20 cellular contexts compared by ENCODE assay signal in the genomic region with DNA sequence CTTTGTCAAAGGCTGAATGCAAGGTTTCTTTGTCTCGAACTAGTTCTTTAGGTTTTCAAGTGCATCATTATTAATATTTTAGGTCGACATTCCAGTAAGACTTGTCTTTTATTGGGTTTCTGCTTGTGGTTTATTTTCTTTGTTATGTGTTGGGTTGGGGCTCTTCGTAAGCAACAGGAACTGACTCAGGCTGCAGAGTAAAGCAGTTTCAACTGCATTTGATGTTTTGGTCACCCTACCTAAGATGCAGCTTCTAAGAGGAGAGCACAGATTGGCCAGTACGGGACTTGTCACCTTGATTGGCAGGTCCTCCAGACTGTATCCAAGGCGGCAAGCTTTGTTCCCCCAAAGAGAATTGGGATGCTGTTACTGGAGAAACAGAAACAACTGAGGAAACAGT.
A peak's percentile ranks its signal among the peaks of the same experiment; 100 is the strongest.
DNase-seq lines count a peak whose midpoint lies in the region; FAIRE-seq and TF ChIP-seq lines count a peak whose summit lies in the region.
"Had no signal": no experiment of that assay in that cellular context is flagged by ENCODE, and none has a peak within 500 bp of the region (broad histone marks: within the 10 kb centered on the region; RNA-seq: fewer than 3 reads in every experiment).

No MANE protein-coding gene starts in this region.

- H3K4me1 ChIP-seq in endothelial cell of umbilical vein (ENCODE audit: control insufficient read depth, extremely low read depth, insufficient read depth, low read length): no peaks in the 10 kb centered on the region
- no peaks in the 10 kb centered on the region for H3K4me1 ChIP-seq in mesendoderm (ENCODE audit: control insufficient read depth, low read depth, low read length)
- no peaks in the 10 kb centered on the region for H3K4me1 ChIP-seq in stomach
- H3K4me1 ChIP-seq: Caco-2 had no signal

- CTCF ChIA-PET in endothelial cell of umbilical vein (lab: Charles Lee): no interaction called here

- H2AK5ac ChIP-seq in mesendoderm (ENCODE audit: low read length): no peak overlapping the region

- TF ChIP-seq CTCF in endothelial cell of umbilical vein (IDR thresholded peaks at IDR 0.05; ENCODE audit: extremely low read depth in 1 of 2, insufficient read depth in 1 of 2, low read depth in 1 of 2, low read length in 2 of 2): no peak
- no peak for TF ChIP-seq CTCF in stomach (IDR thresholded peaks at IDR 0.05)

- dilution Hi-C loops in endothelial cell of umbilical vein (cut with MboI; ENCODE audit: extremely low pct_ligation_motif_present, low sequenced_read_pairs): no loop called here

- H3K79me1 ChIP-seq in mesendoderm (ENCODE audit: low read length): no peaks in the 10 kb centered on the region

- no peak overlapping the region for H3K23ac ChIP-seq in mesendoderm (ENCODE audit: low read length)

- no peak overlapping the region for H2AFZ ChIP-seq in endothelial cell of umbilical vein (ENCODE audit: low read depth, low read length)

- H3K27me3 ChIP-seq in endothelial cell of umbilical vein (ENCODE audit: control insufficient read depth in 2 of 2, insufficient read depth in 2 of 2, low read length in 2 of 2) (peaks cover 0 to 4% of the 10 kb centered on the region in 2 experiments), mesendoderm (ENCODE audit: insufficient read depth, low read length, poor library complexity) (no peaks in the 10 kb centered on the region), stomach (peaks cover 0 to 20% (median 0%) of the 10 kb centered on the region in 3 donors)
- H3K27me3 ChIP-seq: BE2C, SJCRH30 had no signal

- H2BK120ac ChIP-seq in mesendoderm (ENCODE audit: low read depth, low read length): no peak overlapping the region

- H4K8ac ChIP-seq in mesendoderm (ENCODE audit: low read depth, low read length): no peak overlapping the region

- peak; percentile 12 for FAIRE-seq in endothelial cell of umbilical vein (lab: Jason Lieb, UNC)
- FAIRE-seq in urothelium cell line (lab: Jason Lieb, UNC): no peak
- FAIRE-seq: H54 had no signal

- no peak overlapping the region for H3K56ac ChIP-seq in mesendoderm (ENCODE audit: low read length)

- H3K4ac ChIP-seq in mesendoderm (ENCODE audit: low read depth, low read length): no peak overlapping the region

- H2BK15ac ChIP-seq in mesendoderm (replicated peaks; ENCODE audit: low read depth): no peak overlapping the region

- no peak overlapping the region for H3K4me2 ChIP-seq in endothelial cell of umbilical vein (ENCODE audit: insufficient read depth, low read length)
- H3K4me2 ChIP-seq in mesendoderm (ENCODE audit: low read length): no peak overlapping the region

- H3K9me3 ChIP-seq in endothelial cell of umbilical vein (replicated peaks; ENCODE audit: control insufficient read depth, insufficient read depth, low read length) (no peaks in the 10 kb centered on the region), stomach (no peaks in the 10 kb centered on the region)
- H3K9me3 ChIP-seq: BE2C, Caco-2, SJCRH30 had no signal

- H2BK5ac ChIP-seq in mesendoderm (ENCODE audit: low read length): no peak overlapping the region

- intact Hi-C loops in endothelial cell of umbilical vein (cut with micrococcal nuclease) (no loop called here), stomach (cut with DNase I; ENCODE audit: low total_unique reads) (no loop called here)

- H3K27ac ChIP-seq in endothelial cell of umbilical vein (ENCODE audit: insufficient read depth, low read depth, low read length): no peak overlapping the region
- no peak overlapping the region for H3K27ac ChIP-seq in mesendoderm (ENCODE audit: low read depth, low read length)
- no peak overlapping the region for H3K27ac ChIP-seq in stomach
- H3K27ac ChIP-seq: SJCRH30 had no signal

- H4K5ac ChIP-seq in mesendoderm (ENCODE audit: low read length): no peak overlapping the region

- H3K9ac ChIP-seq in endothelial cell of umbilical vein (replicated peaks; ENCODE audit: extremely low read depth, insufficient read depth, low read length) (no peak overlapping the region), mesendoderm (ENCODE audit: low read length) (no peak overlapping the region)

- H3K4me3 ChIP-seq in endothelial cell of umbilical vein (replicated peaks in 1 of 3; ENCODE audit: insufficient read depth in 1 of 3, low read depth in 1 of 3, low read length in 3 of 3) (no peak overlapping the region), mesendoderm (ENCODE audit: low read length) (no peak overlapping the region), stomach (no peak overlapping the region)
- H3K4me3 ChIP-seq: SJCRH30 had no signal

- no peaks in the 10 kb centered on the region for H3K9me1 ChIP-seq in endothelial cell of umbilical vein (replicated peaks; ENCODE audit: control insufficient read depth, extremely low read depth, insufficient read depth, low read length)

- no peak overlapping the region for H3K18ac ChIP-seq in mesendoderm (ENCODE audit: low read length)

- H3K79me2 ChIP-seq in endothelial cell of umbilical vein (ENCODE audit: control insufficient read depth, insufficient read depth, low read length) (no peaks in the 10 kb centered on the region), mesendoderm (ENCODE audit: control insufficient read depth, insufficient read depth, low read length) (no peaks in the 10 kb centered on the region)

- WGBS in mesendoderm (ENCODE audit: extremely low coverage, insufficient coverage, low lambda C conversion rate): no CpG with 5 or more reads among the region's 5 CpGs
- WGBS in stomach, 5 donors: 75 to 86% (median 76%) methylated on average over 5 of the region's 5 CpGs

- DNase-seq in HT1080 (ENCODE audit: low read depth): peak; percentile 63
- peak; percentile 34 for DNase-seq in RPMI7951 (ENCODE audit: low read depth)
- no peak for DNase-seq in endothelial cell of umbilical vein (ENCODE audit: low read depth, low spot score)
- peak; percentile 55 for DNase-seq in urothelium cell line (ENCODE audit: low spot score)
- DNase-seq in mesendoderm: no peak
- DNase-seq in stomach: no peak
- DNase-seq in NCI-H2029 treated with DMSO at 0.1 percent for 48 hours (lab: John Stamatoyannopoulos, UW): no peak
- DNase-seq: BE2C; Caco-2; CD4-positive, CD25-positive, alpha-beta regulatory T cell; DMS 273 treated with DMSO at 0.1 percent for 48 hours; DMS79 treated with DMSO at 0.1 percent for 48 hours; Kasumi-1; NCI-H1092; NCI-H1436; NCI-H187 treated with DMSO at 0.1 percent for 48 hours; NCI-H69; SJCRH30; T-cell had no signal

- POLR2A ChIA-PET in endothelial cell of umbilical vein (lab: Charles Lee): no interaction called here

- H3K36me3 ChIP-seq in endothelial cell of umbilical vein (ENCODE audit: control insufficient read depth in 2 of 2, extremely low read depth in 1 of 2, insufficient read depth in 2 of 2, low read length in 2 of 2) (no peaks in the 10 kb centered on the region), mesendoderm (ENCODE audit: control insufficient read depth, insufficient read depth, low read length) (no peaks in the 10 kb centered on the region), stomach (no peaks in the 10 kb centered on the region)
- H3K36me3 ChIP-seq: BE2C, SJCRH30 had no signal

- TF ChIP-seq POLR2A in endothelial cell of umbilical vein (IDR thresholded peaks at IDR 0.05; ENCODE audit: low read depth, low read length): no peak
- TF ChIP-seq POLR2A in stomach (IDR thresholded peaks at IDR 0.05): no peak

- no peaks in the 10 kb centered on the region for H4K20me1 ChIP-seq in endothelial cell of umbilical vein (replicated peaks; ENCODE audit: control insufficient read depth, extremely low read depth, insufficient read depth, low read length)

- BruUV-seq in endothelial cell of umbilical vein (replicated peaks; lab: Mats Ljungman, UMichigan): no TSS peak

- no peak for TF ChIP-seq EP300 in stomach (IDR thresholded peaks at IDR 0.05)

TF ChIP-seq in endothelial cell of umbilical vein, 7 proteins besides CTCF, POLR2A, EP300 and RAD21:
- TF ChIP-seq FOS (IDR thresholded peaks at IDR 0.05; ENCODE audit: borderline replicate concordance, insufficient read depth, low read length): no peak
- no peak for TF ChIP-seq EZH2 (IDR thresholded peaks at IDR 0.05; ENCODE audit: borderline replicate concordance, low read depth, low read length, severe bottlenecking)
- TF ChIP-seq, protein P1, sequence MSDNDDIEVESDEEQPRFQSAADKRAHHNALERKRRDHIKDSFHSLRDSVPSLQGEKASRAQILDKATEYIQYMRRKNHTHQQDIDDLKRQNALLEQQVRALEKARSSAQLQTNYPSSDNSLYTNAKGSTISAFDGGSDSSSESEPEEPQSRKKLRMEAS (IDR thresholded peaks at IDR 0.05; ENCODE audit: insufficient read depth, insufficient read length): no peak
- TF ChIP-seq GATA2 (IDR thresholded peaks at IDR 0.05; ENCODE audit: insufficient read depth, insufficient read length, low read depth, low read length): no peak
- no peak for TF ChIP-seq JUN (IDR thresholded peaks at IDR 0.05; ENCODE audit: borderline replicate concordance, insufficient read depth, insufficient read length, low read depth)
- no peak for TF ChIP-seq POLR2AphosphoS5 (IDR thresholded peaks at IDR 0.05; ENCODE audit: insufficient read depth, low read depth, low read length)
- no peak for TF ChIP-seq MYC (IDR thresholded peaks at IDR 0.05; ENCODE audit: low read depth, low read length)

Comparison
In these comparisons a context has a peak if more than half of its experiments do, and no peak if none do; other contexts are left out.
1. DNase-seq: peak in HT1080 (single experiment), RPMI7951 (single experiment) and urothelium cell line (single experiment); none in endothelial cell of umbilical vein (single experiment), mesendoderm (single experiment), stomach (single experiment) and NCI-H2029 treated with DMSO at 0.1 percent for 48 hours (single experiment).